Comparison of ENCODE assay signal across 8 cellular contexts in genomic region chr11:86041975-86042378, GRCh38. TPM values are rescaled to one million over a fixed set of nuclear protein-coding genes. Genes with fewer than 3 reads are reported as not detected.
A peak's percentile ranks its signal among the peaks of the same experiment; 100 is the strongest.
DNase-seq lines count a peak whose midpoint lies in the region; ATAC-seq and TF ChIP-seq lines count a peak whose summit lies in the region.

No MANE protein-coding gene starts in this region.

- H3K27me3 ChIP-seq in AG04450 (ENCODE audit: control insufficient read depth, insufficient read depth, low read length) = no peaks in the 10 kb centered on the region
- H3K27me3 ChIP-seq in kidney epithelial cell (ENCODE audit: control insufficient read depth, insufficient read depth, low read length) = no peaks in the 10 kb centered on the region

- DNase-seq in AG04450 (ENCODE audit: low read depth, low spot score) (peak; percentile 88), NCI-H1092 (lab: John Stamatoyannopoulos, UW) (peak; percentile 66), SKM-1 (lab: John Stamatoyannopoulos, UW; ENCODE audit: unreplicated experiment) (peak; percentile 50), cerebellum (ENCODE audit: low spot score) (peak; percentile 80), kidney epithelial cell (ENCODE audit: low read depth) (peak; percentile 73)
- peak; percentile 51 for DNase-seq in stimulated activated CD8-positive, alpha-beta memory T cell treated with anti-CD3 and anti-CD28 coated beads, Interleukin-4, amount 100 ng/mL, for 48 hours

- peak; percentile 59 for ATAC-seq in HG02642 (IDR thresholded peaks at IDR 0.05; ENCODE audit: poor library complexity, unreplicated experiment)

- TF ChIP-seq CTCF in AG04450 (IDR thresholded peaks at IDR 0.05; ENCODE audit: low read depth, low read length) (peak; percentile 79), GM12801 (IDR thresholded peaks at IDR 0.05; ENCODE audit: extremely low read depth, insufficient read length) (peak; percentile 49), kidney epithelial cell (IDR thresholded peaks at IDR 0.05; ENCODE audit: insufficient read depth, low read length, poor library complexity, severe bottlenecking) (peak; percentile 75)

- H3K4me3 ChIP-seq in AG04450 (ENCODE audit: low read depth, low read length) (no peak overlapping the region), kidney epithelial cell (ENCODE audit: low read depth, low read length) (no peak overlapping the region)

- CTCF ChIA-PET in AG04450 (lab: Charles Lee) = interaction anchor here (0.5 to 5.1 kb wide), 56 partner anchors 11 to 357 kb away, joined by 3 to 53 read pairs (median 5); partner anchors contain the start of genes CCDC89 and PICALM

- POLR2A ChIA-PET in AG04450 (lab: Yijun Ruan, JAX) = interaction anchor here (0.5 kb wide), 1 partner anchor 180 kb away, joined by 3 read pairs; no protein-coding TSS in a partner anchor

- H3K36me3 ChIP-seq in kidney epithelial cell (ENCODE audit: control insufficient read depth, insufficient read depth, low read length) = no peaks in the 10 kb centered on the region

- no peaks in the 10 kb centered on the region for H3K9me3 ChIP-seq in AG04450 (ENCODE audit: control insufficient read depth, insufficient read depth, low read length)

- H3K27ac ChIP-seq in AG04450 (ENCODE audit: low read depth, low read length) = no peak overlapping the region

RNA-seq across cellular contexts. Expression of gene PICALM, which starts 26.9 kb away (rescaled TPM):
- polyA plus RNA-seq in AG04450 (2011; rRNA removed) = 294 and 303 TPM in 2 replicates
- 361 and 502 TPM in 2 replicates for polyA minus RNA-seq in AG04450 (2011; rRNA and poly(A)+ RNA removed)
- 440 TPM for total RNA-seq in cerebellum
- 291 and 294 TPM in 2 replicates for total RNA-seq in kidney epithelial cell
